16 cellular contexts compared by ENCODE assay signal in the genomic region with DNA sequence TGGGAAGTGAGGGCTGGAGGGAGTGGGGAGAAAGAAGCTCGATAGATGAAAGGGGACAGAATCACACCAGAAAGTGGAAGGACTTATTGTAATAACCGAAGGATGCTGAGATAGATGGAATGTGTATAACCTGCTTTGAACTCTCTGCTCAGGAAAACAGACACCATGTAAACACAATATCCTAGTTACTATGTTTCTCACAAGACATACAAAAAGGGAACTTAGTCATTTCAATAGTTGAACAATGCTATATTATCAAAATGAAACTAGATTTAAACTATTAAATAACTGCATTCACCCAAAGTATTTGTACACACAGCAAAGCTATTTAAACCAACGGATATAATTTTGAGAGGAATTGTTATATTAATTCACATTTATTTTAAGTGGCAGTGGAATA.
DNase-seq lines count a peak whose midpoint lies in the region; ATAC-seq and TF ChIP-seq lines count a peak whose summit lies in the region.
"Had no signal": no experiment of that assay in that cellular context is flagged by ENCODE, and none has a peak within 500 bp of the region (broad histone marks: within the 10 kb centered on the region; RNA-seq: fewer than 3 reads in every experiment).

No MANE protein-coding gene starts in this region.

- no peak for TF ChIP-seq POLR2A in sigmoid colon (IDR thresholded peaks at IDR 0.05)

- H3K27ac ChIP-seq in sigmoid colon = no peak overlapping the region
- H3K27ac ChIP-seq: neural progenitor cell, right lobe of liver, transverse colon had no signal

- H3K9me3 ChIP-seq in sigmoid colon = no peaks in the 10 kb centered on the region
- H3K9me3 ChIP-seq: right lobe of liver, transverse colon had no signal

- TF ChIP-seq EP300 in sigmoid colon (IDR thresholded peaks at IDR 0.05) = no peak

- peaks cover 0 to 9% (median 5%) of the 10 kb centered on the region in 4 donors for H3K4me1 ChIP-seq in sigmoid colon
- H3K4me1 ChIP-seq: neural progenitor cell, right lobe of liver, transverse colon had no signal

- no peaks in the 10 kb centered on the region for H3K4me1 Mint-ChIP-seq in activated CD4-positive, alpha-beta T cell treated with anti-CD3 and anti-CD28 coated beads, Interleukin-2, amount 10 ng/mL, durations not matched to agents 7 days and 5 days
- H3K4me1 Mint-ChIP-seq: neural progenitor cell had no signal

- no peaks in the 10 kb centered on the region for H3K36me3 ChIP-seq in sigmoid colon
- H3K36me3 ChIP-seq: neural progenitor cell, right lobe of liver, transverse colon had no signal

- POLR2A ChIA-PET in activated CD4-positive, alpha-beta T cell treated with anti-CD3 and anti-CD28 coated beads, Interleukin-2, amount 10 ng/mL, durations not matched to agents 7 days and 5 days (lab: Charles Lee) = no interaction called here

- no peak overlapping the region for H3K4me3 Mint-ChIP-seq in activated CD4-positive, alpha-beta T cell treated with anti-CD3 and anti-CD28 coated beads, Interleukin-2, amount 10 ng/mL, durations not matched to agents 7 days and 5 days
- H3K4me3 Mint-ChIP-seq: immature natural killer cell, neural progenitor cell had no signal

- peaks cover 11% of the 10 kb centered on the region for H3K9me3 Mint-ChIP-seq in activated CD4-positive, alpha-beta T cell treated with anti-CD3 and anti-CD28 coated beads, Interleukin-2, amount 10 ng/mL, durations not matched to agents 7 days and 5 days
- H3K9me3 Mint-ChIP-seq: activated T-helper 2 cell treated with anti-CD3 and anti-CD28 coated beads, Interferon-gamma antibody, Interleukin-2, Interleukin-4, amounts not matched to agents 10 μg/mL and 5 μg/mL and 100 μg/mL, durations not matched to agents 14 hours and 24 hours and 36 hours; immature natural killer cell; neural progenitor cell had no signal

- H3K4me3 ChIP-seq in sigmoid colon = no peak overlapping the region
- H3K4me3 ChIP-seq: neural progenitor cell, right lobe of liver, transverse colon had no signal

- WGBS in sigmoid colon, 2 donors = 75 to 84% methylated on average over 3 of the region's 3 CpGs

- H3K27me3 Mint-ChIP-seq in activated CD4-positive, alpha-beta T cell treated with anti-CD3 and anti-CD28 coated beads, Interleukin-2, amount 10 ng/mL, durations not matched to agents 7 days and 5 days = no peaks in the 10 kb centered on the region

- no peak for TF ChIP-seq CTCF in sigmoid colon (IDR thresholded peaks at IDR 0.05)

- ATAC-seq in GM18508 (IDR thresholded peaks at IDR 0.05; ENCODE audit: insufficient read depth, unreplicated experiment) = peak; percentile 62
- peak; percentile 27 for ATAC-seq in GM19468 (IDR thresholded peaks at IDR 0.05; ENCODE audit: extremely low read depth, unreplicated experiment)
- ATAC-seq in HG02884 (IDR thresholded peaks at IDR 0.05; ENCODE audit: unreplicated experiment) = peak; percentile 48
- peak; percentile 66 for ATAC-seq in HG03565 (IDR thresholded peaks at IDR 0.05; ENCODE audit: unreplicated experiment)
- ATAC-seq: right lobe of liver had no signal

- no peaks in the 10 kb centered on the region for H3K27me3 ChIP-seq in sigmoid colon
- H3K27me3 ChIP-seq: right lobe of liver, transverse colon had no signal

- CTCF ChIA-PET in activated CD4-positive, alpha-beta T cell treated with anti-CD3 and anti-CD28 coated beads, Interleukin-2, amount 10 ng/mL, durations not matched to agents 7 days and 5 days (lab: Charles Lee) = no interaction called here

- intact Hi-C loops in sigmoid colon (cut with DNase I) = no loop called here

- DNase-seq in activated effector memory CD4-positive, alpha-beta T cell treated with Interleukin-2 at 50 U/mL for 16 hours = no peak
- no peak for DNase-seq in sigmoid colon
- no peak for DNase-seq in activated CD4-positive, alpha-beta T cell treated with anti-CD3 and anti-CD28 coated beads, Interleukin-2, amount 10 ng/mL, durations not matched to agents 7 days and 5 days
- DNase-seq in activated CD4-positive, CD25-positive, alpha-beta regulatory T cell (lab: John Stamatoyannopoulos, UW) = no peak
- DNase-seq: glutamatergic neuron, immature natural killer cell, NCI-H2081 treated with DMSO at 0.1 percent for 48 hours, NCI-H774, right lobe of liver, transverse colon had no signal

- H3K36me3 Mint-ChIP-seq in activated CD4-positive, alpha-beta T cell treated with anti-CD3 and anti-CD28 coated beads, Interleukin-2, amount 10 ng/mL, durations not matched to agents 7 days and 5 days (ENCODE audit: low read depth) = no peaks in the 10 kb centered on the region
- H3K36me3 Mint-ChIP-seq: neural progenitor cell had no signal

- H3K27ac Mint-ChIP-seq in activated CD4-positive, alpha-beta T cell treated with anti-CD3 and anti-CD28 coated beads, Interleukin-2, amount 10 ng/mL, durations not matched to agents 7 days and 5 days = no peak overlapping the region
- H3K27ac Mint-ChIP-seq: activated T-helper 2 cell treated with anti-CD3 and anti-CD28 coated beads, Interferon-gamma antibody, Interleukin-2, Interleukin-4, amounts not matched to agents 10 μg/mL and 5 μg/mL and 100 μg/mL, durations not matched to agents 14 hours and 24 hours and 36 hours; immature natural killer cell; neural progenitor cell had no signal
